Comparison of ENCODE assay signal across 9 cellular contexts in genomic region chr1:154334647-154335350, GRCh38. TPM values are rescaled to one million over a fixed set of nuclear protein-coding genes. Genes with fewer than 3 reads are reported as not detected.
DNase-seq lines count a peak whose midpoint lies in the region; ATAC-seq and TF ChIP-seq lines count a peak whose summit lies in the region.
"Had no signal": no experiment of that assay in that cellular context is flagged by ENCODE, and none has a peak within 500 bp of the region (broad histone marks: within the 10 kb centered on the region; RNA-seq: fewer than 3 reads in every experiment).

No MANE protein-coding gene starts in this region.

- TF ChIP-seq RAD21 in liver (IDR thresholded peaks at IDR 0.05), result peak; percentile 76 to 84

- H3K27ac Mint-ChIP-seq in activated CD4-positive, alpha-beta T cell treated with anti-CD3 and anti-CD28 coated beads, Interleukin-2, amount 10 ng/mL, durations not matched to agents 7 days and 5 days, result peak overlapping the region; percentile 86

- ATAC-seq in HG03432 (IDR thresholded peaks at IDR 0.05; ENCODE audit: unreplicated experiment), result no peak

- H3K4me3 ChIP-seq in HEK293 (ENCODE audit: low read depth, low read length) (no peak overlapping the region), liver (ENCODE audit: low read depth in 1 of 3, low read length in 3 of 3) (no peak overlapping the region)

- TF ChIP-seq CTCF in HEK293 (tag by site-specific recombination; IDR thresholded peaks at IDR 0.05), result peak; percentile 44; the same call in 1 of the 2 replicates
- peak; percentile 80 for TF ChIP-seq CTCF in liver (IDR thresholded peaks at IDR 0.05; ENCODE audit: low read depth, low read length, missing input control)

- peaks cover 90% of the 10 kb centered on the region for H3K36me3 Mint-ChIP-seq in activated CD4-positive, alpha-beta T cell treated with anti-CD3 and anti-CD28 coated beads, Interleukin-2, amount 10 ng/mL, durations not matched to agents 7 days and 5 days (ENCODE audit: low read depth)

- H3K27me3 Mint-ChIP-seq in activated CD4-positive, alpha-beta T cell treated with anti-CD3 and anti-CD28 coated beads, Interleukin-2, amount 10 ng/mL, durations not matched to agents 7 days and 5 days, result no peaks in the 10 kb centered on the region

- H3K4me1 ChIP-seq in HEK293 (ENCODE audit: control insufficient read depth, insufficient read depth, low read length) (no peaks in the 10 kb centered on the region), liver (ENCODE audit: control insufficient read depth in 4 of 4, insufficient read depth in 4 of 4, low read length in 3 of 4) (peaks cover 0 to 13% (median 12%) of the 10 kb centered on the region in 4 donors)

- no peaks in the 10 kb centered on the region for H3K9me3 Mint-ChIP-seq in activated CD4-positive, alpha-beta T cell treated with anti-CD3 and anti-CD28 coated beads, Interleukin-2, amount 10 ng/mL, durations not matched to agents 7 days and 5 days

- CTCF ChIA-PET in HEK293 (lab: Yijun Ruan, JAX), result interaction anchor here (0.5 to 4.0 kb wide), 49 partner anchors 9 to 1951 kb away, joined by 3 to 68 read pairs (median 4); partner anchors contain the start of genes ATP8B2 and TPM3
- CTCF ChIA-PET in activated CD4-positive, alpha-beta T cell treated with anti-CD3 and anti-CD28 coated beads, Interleukin-2, amount 10 ng/mL, durations not matched to agents 7 days and 5 days (lab: Charles Lee), result interaction anchor here (0.6 to 5.2 kb wide), 34 partner anchors 10 to 802 kb away, joined by 3 to 71 read pairs (median 4); partner anchors contain the start of genes AQP10, ATP8B2 and TPM3

- no peaks in the 10 kb centered on the region for H3K27me3 ChIP-seq in liver (ENCODE audit: control insufficient read depth in 4 of 4, insufficient read depth in 4 of 4, low read length in 3 of 4)

- no peak overlapping the region for H3K9ac ChIP-seq in liver (ENCODE audit: low read depth in 1 of 2, low read length in 2 of 2)

- DNase-seq in COLO829 (ENCODE audit: low spot score), result peak; percentile 97
- peak; percentile 87 for DNase-seq in NCI-H510A treated with DMSO at 0.1 percent for 48 hours (lab: John Stamatoyannopoulos, UW)
- DNase-seq in activated CD4-positive, alpha-beta T cell treated with anti-CD3 and anti-CD28 coated beads, Interleukin-2, amount 10 ng/mL, durations not matched to agents 7 days and 5 days, result peak; percentile 95
- peak; percentile 83 to 91 (median 90) for DNase-seq in stimulated activated CD4-positive, alpha-beta T cell treated with anti-CD3 and anti-CD28 coated beads, TNF-alpha, amount 100 ng/mL, for 4 hours (ENCODE audit: low read depth in 3 of 3)

- WGBS in liver, result 17% methylated on average over 9 of the region's 9 CpGs

- peaks cover 87% of the 10 kb centered on the region for H3K4me1 Mint-ChIP-seq in activated CD4-positive, alpha-beta T cell treated with anti-CD3 and anti-CD28 coated beads, Interleukin-2, amount 10 ng/mL, durations not matched to agents 7 days and 5 days

- peak overlapping the region; percentile 44 for H3K4me3 Mint-ChIP-seq in activated CD4-positive, alpha-beta T cell treated with anti-CD3 and anti-CD28 coated beads, Interleukin-2, amount 10 ng/mL, durations not matched to agents 7 days and 5 days

- H3K27ac ChIP-seq in HEK293 (ENCODE audit: extremely low read depth, low read depth, low read length) (no peak overlapping the region), cingulate gyrus (ENCODE audit: low read depth, low read length) (peak overlapping the region; percentile 2), liver (ENCODE audit: low read depth in 1 of 2, low read length in 2 of 2) (no peak overlapping the region)

- POLR2A ChIA-PET in HEK293 (lab: Yijun Ruan, JAX), result interaction anchor here (0.9 to 1.5 kb wide), 3 partner anchors 16 to 135 kb away, joined by 3 to 5 read pairs (median 5); no protein-coding TSS in a partner anchor
- POLR2A ChIA-PET in activated CD4-positive, alpha-beta T cell treated with anti-CD3 and anti-CD28 coated beads, Interleukin-2, amount 10 ng/mL, durations not matched to agents 7 days and 5 days (lab: Charles Lee), result interaction anchor here (0.7 to 1.1 kb wide), 2 partner anchors 9 to 69 kb away, joined by 3 read pairs; no protein-coding TSS in a partner anchor

- no peaks in the 10 kb centered on the region for H3K9me3 ChIP-seq in HEK293 (ENCODE audit: control insufficient read depth, insufficient read depth, low read depth, low read length)
- H3K9me3 ChIP-seq in liver (ENCODE audit: control insufficient read depth in 4 of 4, low read length in 3 of 4), result no peaks in the 10 kb centered on the region

- H3K36me3 ChIP-seq in HEK293 (ENCODE audit: control insufficient read depth in 2 of 2, insufficient read depth in 1 of 2, low read length in 2 of 2) (peaks cover 25 to 86% of the 10 kb centered on the region in 2 experiments), liver (ENCODE audit: control insufficient read depth in 4 of 4, insufficient read depth in 3 of 4, low read depth in 1 of 4, low read length in 3 of 4) (no peaks in the 10 kb centered on the region)

TF ChIP-seq in HEK293, 187 proteins besides CTCF, POLR2A, EP300 and RAD21 (continues in another document):
- TF ChIP-seq GLI2 (tag by site-specific recombination; IDR thresholded peaks at IDR 0.05; ENCODE audit: borderline replicate concordance, low read depth) (no peak), ZNF830 (tag by site-specific recombination; IDR thresholded peaks at IDR 0.05; ENCODE audit: low read depth) (no peak), EGR2 (tag by site-specific recombination; IDR thresholded peaks at IDR 0.05; ENCODE audit: low read depth) (peak; percentile 36; the same call in 1 of the 2 replicates), ZSCAN4 (tag by site-specific recombination; IDR thresholded peaks at IDR 0.05) (peak; percentile 54; the same call in 1 of the 2 replicates), ZNF660 (tag by site-specific recombination; IDR thresholded peaks at IDR 0.05) (peak; percentile 76; the same call in 1 of the 2 replicates), ZFHX2 (tag by site-specific recombination; conservative IDR thresholded peaks at IDR 0.05) (peak; percentile 62), KLF8 (tag by site-specific recombination; IDR thresholded peaks at IDR 0.05) (peak; percentile 62; the same call in 1 of the 2 replicates), ZNF501 (tag by site-specific recombination; IDR thresholded peaks at IDR 0.05) (no peak), ZBTB8A (tag by site-specific recombination; IDR thresholded peaks at IDR 0.05) (no peak), ZNF654 (tag by site-specific recombination; IDR thresholded peaks at IDR 0.05; ENCODE audit: low read depth) (peak; percentile 49)

TF ChIP-seq in liver, 16 proteins besides CTCF, POLR2A, EP300 and RAD21:
- no peak for TF ChIP-seq HNF4A (conservative IDR thresholded peaks at IDR 0.05)
- TF ChIP-seq MAX (IDR thresholded peaks at IDR 0.05), result peak; percentile 5
- TF ChIP-seq JUND (IDR thresholded peaks at IDR 0.05), result no peak
- peak; percentile 0 for TF ChIP-seq ATF3 (IDR thresholded peaks at IDR 0.05)
- peak in 1 of 2 donors; percentile 1 for TF ChIP-seq RXRA (IDR thresholded peaks at IDR 0.05)

RNA-seq across cellular contexts. Expression of gene ATP8B2, which starts 9.5 kb away (rescaled TPM):
- 100 to 1,000 TPM; 135 to 138 TPM for total RNA-seq in activated CD4-positive, alpha-beta T cell treated with anti-CD3 and anti-CD28 coated beads, Interleukin-2, amount 10 ng/mL, durations not matched to agents 7 days and 5 days
- 10 to 100 TPM in 1 of 2 donors, 1 to 10 TPM in 1; 6.1 to 16.2 TPM for total RNA-seq in liver
- 1 to 10 TPM in 1 of 2 donors, under 1 TPM in 1; 0.75 to 4.5 TPM for polyA plus RNA-seq in liver

RNA-seq across cellular contexts. Expression of gene AQP10, which starts 13.9 kb away (rescaled TPM):
- total RNA-seq in activated CD4-positive, alpha-beta T cell treated with anti-CD3 and anti-CD28 coated beads, Interleukin-2, amount 10 ng/mL, durations not matched to agents 7 days and 5 days, result not detected
- under 1 TPM in 1 of 2 donors, not detected in 1; 0.14 TPM for total RNA-seq in liver
- not detected for polyA plus RNA-seq in liver
- total RNA-seq: activated CD8-positive, alpha-beta memory T cell treated with anti-CD3 and anti-CD28 coated beads for 36 hours had no signal

Comparison
In these comparisons a context has a peak if more than half of its experiments do, and no peak if none do; other contexts are left out.
1. RNA of gene ATP8B2, which starts 9.5 kb away (total RNA-seq): 135 to 138 TPM in activated CD4-positive, alpha-beta T cell treated with anti-CD3 and anti-CD28 coated beads, Interleukin-2, amount 10 ng/mL, durations not matched to agents 7 days and 5 days; 6.1 to 16.2 TPM in liver; every median in the first group is over 4 times any median in the second.
2. Peak in every context shown above with its lines, with median percentiles within 50 percentile points of each other: DNase-seq.